In genomic region chr7:33739286-33739685, GRCh38 we compare ENCODE assay signal across 7 cellular contexts.
"Had no signal": no experiment of that assay in that cellular context is flagged by ENCODE, and none has a peak within 500 bp of the region (broad histone marks: within the 10 kb centered on the region; RNA-seq: fewer than 3 reads in every experiment).

No MANE protein-coding gene starts in this region.

- DNase-seq: H9, HCEC 1CT, KBM-7 had no signal

- FAIRE-seq: H1, H54, HTR-8/SVneo had no signal

- H3K4me3 ChIP-seq: GM23338 had no signal

- ATAC-seq: GM23338 had no signal

- H3K4me2 ChIP-seq: GM23338 had no signal

- H2AFZ ChIP-seq: GM23338 had no signal
